1 cellular context compared by ENCODE assay signal in the genomic region with DNA sequence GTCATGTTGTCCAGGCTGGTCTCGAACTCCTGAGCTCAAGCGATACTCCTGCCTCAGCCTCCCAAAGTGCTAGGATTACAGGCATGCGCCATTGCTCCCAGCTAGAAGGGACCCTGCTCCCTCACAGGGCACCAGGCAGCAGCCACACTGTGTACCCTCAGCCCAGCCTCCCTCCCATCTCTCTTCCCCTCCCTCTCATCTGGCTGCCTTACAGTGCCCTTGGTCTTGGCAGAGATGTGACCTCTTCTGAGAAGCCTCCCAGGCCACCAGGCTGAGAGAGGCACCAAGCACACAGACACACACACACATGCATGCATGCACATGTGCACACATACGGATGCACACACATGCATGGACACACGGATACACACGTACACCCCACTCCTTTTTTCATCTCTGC.
TF ChIP-seq lines count a peak whose summit lies in the region.

No MANE protein-coding gene starts in this region.

TF ChIP-seq in SK-N-SH, 30 proteins besides CTCF, POLR2A, EP300 and RAD21 (continued from another document):
- TF ChIP-seq PBX3 (IDR thresholded peaks at IDR 0.05) (no peak), CHD2 (IDR thresholded peaks at IDR 0.05; ENCODE audit: low read length, partially characterized antibody) (no peak), EZH2phosphoT487 (IDR thresholded peaks at IDR 0.05; ENCODE audit: borderline replicate concordance, low read depth) (no peak), GABPA (IDR thresholded peaks at IDR 0.05; ENCODE audit: low read depth) (no peak), RCOR1 (IDR thresholded peaks at IDR 0.05; ENCODE audit: low read length) (no peak), POLR2AphosphoS5 (IDR thresholded peaks at IDR 0.05; ENCODE audit: low read depth, low read length) (no peak), IRF3 (IDR thresholded peaks at IDR 0.05; ENCODE audit: low read depth, low read length) (no peak)
